ENCODE assay signal across 8 cellular contexts in the genomic region with DNA sequence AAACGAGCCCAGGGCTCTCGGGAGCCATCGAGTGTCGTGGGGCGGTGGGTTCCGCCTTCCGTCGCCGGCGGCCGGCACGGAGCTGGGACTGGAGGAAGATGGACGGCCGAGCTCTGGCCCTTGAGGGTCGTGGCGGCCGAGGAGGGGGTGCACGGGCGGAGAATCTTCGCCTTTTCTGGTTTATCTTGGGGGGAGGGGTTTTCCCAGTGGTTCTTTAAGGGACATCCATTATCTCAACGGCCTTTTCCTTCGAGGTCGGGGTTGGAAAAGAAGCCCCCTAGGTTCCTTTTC. TPM values are rescaled to one million over a fixed set of nuclear protein-coding genes. Genes with fewer than 3 reads are reported as not detected.
A peak's percentile ranks its signal among the peaks of the same experiment; 100 is the strongest.
DNase-seq lines count a peak whose midpoint lies in the region; ATAC-seq and TF ChIP-seq lines count a peak whose summit lies in the region.

No MANE protein-coding gene starts in this region.

- H3K27ac ChIP-seq in CD8-positive, alpha-beta memory T cell (ENCODE audit: low read depth, low read length): peak overlapping the region; percentile 93
- H3K27ac ChIP-seq in iPS-18a (ENCODE audit: low read length): peak overlapping the region; percentile 98
- peak overlapping the region; percentile 85 to 98 (median 92) for H3K27ac ChIP-seq in stomach

- peak overlapping the region; percentile 87 for H3K4me3 ChIP-seq in CD8-positive, alpha-beta memory T cell (ENCODE audit: low read length)
- H3K4me3 ChIP-seq in iPS-18a (ENCODE audit: low read length) (peak overlapping the region; percentile 91), stomach (peak overlapping the region; percentile 93 to 97 (median 96))

- peak overlapping the region; percentile 84 to 99 (median 94) for H3K27ac Mint-ChIP-seq in CD8-positive, alpha-beta memory T cell
- peak overlapping the region; percentile 98 for H3K27ac Mint-ChIP-seq in activated naive CD4-positive, alpha-beta T cell treated with anti-CD3 and anti-CD28 coated beads, Interleukin-2, amount 50 U/mL, for 24 hours

- CTCF ChIA-PET in CD8-positive, alpha-beta memory T cell (lab: Charles Lee): interaction anchor here (0.7 kb wide), 1 partner anchor 22 kb away, joined by 3 read pairs; no protein-coding TSS in a partner anchor

- ATAC-seq in HG02610 (IDR thresholded peaks at IDR 0.05; ENCODE audit: unreplicated experiment) (peak; percentile 14), GM21529 (IDR thresholded peaks at IDR 0.05; ENCODE audit: unreplicated experiment) (no peak)

- H3K27me3 ChIP-seq in CD8-positive, alpha-beta memory T cell (ENCODE audit: insufficient read depth, low read length, poor library complexity, severe bottlenecking): no peaks in the 10 kb centered on the region
- no peaks in the 10 kb centered on the region for H3K27me3 ChIP-seq in iPS-18a (ENCODE audit: control insufficient read depth, insufficient read depth, low read length)
- no peaks in the 10 kb centered on the region for H3K27me3 ChIP-seq in stomach

- no peak for TF ChIP-seq EP300 in stomach (IDR thresholded peaks at IDR 0.05)

- POLR2A ChIA-PET in CD8-positive, alpha-beta memory T cell (lab: Charles Lee): interaction anchor here (0.6 to 1.5 kb wide), 6 partner anchors 50 to 239 kb away, joined by 3 to 10 read pairs (median 3); no protein-coding TSS in a partner anchor

- H3K4me1 Mint-ChIP-seq in CD8-positive, alpha-beta memory T cell: peaks cover 16 to 24% (median 20%) of the 10 kb centered on the region in 3 donors
- H3K4me1 Mint-ChIP-seq in activated naive CD4-positive, alpha-beta T cell treated with anti-CD3 and anti-CD28 coated beads, Interleukin-2, amount 50 U/mL, for 24 hours: peaks cover 14% of the 10 kb centered on the region

- H3K4me1 ChIP-seq in CD8-positive, alpha-beta memory T cell (ENCODE audit: insufficient read depth, low read length): peaks cover 15% of the 10 kb centered on the region
- no peaks in the 10 kb centered on the region for H3K4me1 ChIP-seq in iPS-18a (ENCODE audit: control insufficient read depth, low read depth, low read length)
- H3K4me1 ChIP-seq in stomach: peaks cover 6 to 19% (median 12%) of the 10 kb centered on the region in 4 donors

- H3K9ac ChIP-seq in iPS-18a (ENCODE audit: low read length): peak overlapping the region; percentile 89

- no peak for DNase-seq in CD8-positive, alpha-beta memory T cell
- DNase-seq in stomach: no peak
- no peak for DNase-seq in activated CD8-positive, alpha-beta memory T cell treated with anti-CD3 and anti-CD28 coated beads, Interleukin-2, amount 50 U/mL, for 48 hours
- no peak for DNase-seq in stimulated activated CD4-positive, alpha-beta T cell treated with anti-CD3 and anti-CD28 coated beads, Interleukin-2, amount 100 ng/mL, for 24 hours

- no peaks in the 10 kb centered on the region for H3K27me3 Mint-ChIP-seq in CD8-positive, alpha-beta memory T cell
- no peaks in the 10 kb centered on the region for H3K27me3 Mint-ChIP-seq in activated naive CD4-positive, alpha-beta T cell treated with anti-CD3 and anti-CD28 coated beads, Interleukin-2, amount 50 U/mL, for 24 hours

- intact Hi-C loops in stomach (cut with DNase I; ENCODE audit: low total_unique reads): no loop called here

- 0 to 1% (median 1%) methylated on average over 22 to 23 of the region's 23 CpGs for WGBS in stomach, 5 donors

- H3K9me3 ChIP-seq in CD8-positive, alpha-beta memory T cell (ENCODE audit: low read length): no peaks in the 10 kb centered on the region
- H3K9me3 ChIP-seq in iPS-18a (ENCODE audit: control insufficient read depth, low read depth, low read length): no peaks in the 10 kb centered on the region
- no peaks in the 10 kb centered on the region for H3K9me3 ChIP-seq in stomach

- no peak for TF ChIP-seq POLR2A in stomach (IDR thresholded peaks at IDR 0.05)

- H3K4me3 Mint-ChIP-seq in CD8-positive, alpha-beta memory T cell: peak overlapping the region; percentile 88 to 100 (median 98)
- H3K4me3 Mint-ChIP-seq in activated naive CD4-positive, alpha-beta T cell treated with anti-CD3 and anti-CD28 coated beads, Interleukin-2, amount 50 U/mL, for 24 hours: peak overlapping the region; percentile 94

- TF ChIP-seq CTCF in stomach (IDR thresholded peaks at IDR 0.05): no peak

- H3K36me3 Mint-ChIP-seq in CD8-positive, alpha-beta memory T cell: peaks cover 0 to 43% (median 4%) of the 10 kb centered on the region in 3 donors
- peaks cover 12% of the 10 kb centered on the region for H3K36me3 Mint-ChIP-seq in activated naive CD4-positive, alpha-beta T cell treated with anti-CD3 and anti-CD28 coated beads, Interleukin-2, amount 50 U/mL, for 24 hours

- peaks cover 0 to 5% (median 0%) of the 10 kb centered on the region in 5 donors for H3K9me3 Mint-ChIP-seq in CD8-positive, alpha-beta memory T cell
- H3K9me3 Mint-ChIP-seq in activated naive CD4-positive, alpha-beta T cell treated with anti-CD3 and anti-CD28 coated beads, Interleukin-2, amount 50 U/mL, for 24 hours: no peaks in the 10 kb centered on the region

- no peaks in the 10 kb centered on the region for H3K36me3 ChIP-seq in CD8-positive, alpha-beta memory T cell (ENCODE audit: insufficient read depth, low read length)
- H3K36me3 ChIP-seq in iPS-18a (ENCODE audit: control insufficient read depth, low read depth, low read length) (peaks cover 36% of the 10 kb centered on the region), stomach (peaks cover 14 to 40% (median 34%) of the 10 kb centered on the region in 4 donors)

RNA-seq across cellular contexts. Expression of a gene that starts 0.6 kb away (rescaled TPM):
- total RNA-seq in CD8-positive, alpha-beta memory T cell: 100 to 1,000 TPM; 132 to 147 TPM
- polyA plus RNA-seq in CD8-positive, alpha-beta memory T cell: 49.4 TPM
- 100 to 1,000 TPM in 3 of 5 donors, 10 to 100 TPM in 2; 39.7 to 176 (median 102) TPM for total RNA-seq in stomach
- polyA plus RNA-seq in stomach: 100 to 1,000 TPM in 1 of 3 donors, 10 to 100 TPM in 2; 19.9 to 130 (median 38.3) TPM
